ENCODE assay signal across 8 cellular contexts in the genomic region with DNA sequence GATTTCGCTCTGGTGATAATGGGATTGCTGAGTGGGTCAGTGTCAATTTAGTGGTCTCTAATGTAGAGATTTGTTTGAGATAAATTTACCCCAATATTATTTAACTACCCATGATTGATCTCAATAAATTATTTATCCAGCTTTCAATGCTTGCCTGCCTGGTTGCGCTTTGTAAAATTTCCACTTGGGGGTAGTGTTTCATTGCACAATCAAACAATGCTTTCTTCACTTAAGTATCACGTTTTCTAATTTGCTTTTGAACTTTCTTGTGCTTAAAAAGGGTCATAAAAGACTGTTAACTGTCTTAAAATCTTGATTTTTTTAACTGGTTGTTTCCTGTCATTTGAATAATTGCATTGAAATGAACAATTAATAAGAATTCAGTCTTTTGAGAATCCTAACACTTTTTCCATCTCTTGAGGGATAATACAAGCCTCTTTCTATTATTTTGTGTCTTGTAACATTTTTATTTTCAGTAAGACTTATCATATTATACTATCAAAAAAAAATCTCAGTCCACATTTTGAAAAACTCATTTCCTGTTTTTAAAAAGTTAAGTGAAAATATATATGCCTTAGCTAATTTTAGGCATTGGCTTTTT. TPM values are rescaled to one million over a fixed set of nuclear protein-coding genes. Genes with fewer than 3 reads are reported as not detected.
DNase-seq lines count a peak whose midpoint lies in the region; ATAC-seq, FAIRE-seq and TF ChIP-seq lines count a peak whose summit lies in the region.

No MANE protein-coding gene starts in this region.

- CTCF ChIA-PET in AG04449 (lab: Yijun Ruan, JAX) (interaction anchor here (0.7 to 2.5 kb wide), 8 partner anchors 9 to 1333 kb away, joined by 3 to 7 read pairs (median 4); no protein-coding TSS in a partner anchor), H1 (lab: Charles Lee; ENCODE audit: partially characterized antibody) (interaction anchor here (0.6 to 2.6 kb wide), 23 partner anchors 8 to 483 kb away, joined by 3 to 13 read pairs (median 3); a partner anchor contains a TSS)

- no peak overlapping the region for H3K56ac ChIP-seq in H1 (replicated peaks; ENCODE audit: insufficient read length, low read depth, low read length)

- WGBS in H1 (ENCODE audit: extremely low coverage in 1 of 2, insufficient coverage in 1 of 2, insufficient read length in 1 of 2, insufficient replicate concordance in 2 of 2, low coverage in 1 of 2, low lambda C conversion rate in 2 of 2, missing lambda C conversion rate in 1 of 2), 2 experiments, result 27% methylated on average over 3 of the region's 3 CpGs; no CpG with 5 or more reads in 1 of the 2 experiments

- H2BK20ac ChIP-seq in H1 (ENCODE audit: low read length), result no peak overlapping the region

- no peak for FAIRE-seq in H1 (lab: Jason Lieb, UNC)

- H4K8ac ChIP-seq in H1 (ENCODE audit: extremely low read depth, insufficient read depth, low read length), result no peak overlapping the region

- H3K4me3 ChIP-seq in AG04449 (ENCODE audit: low read depth, low read length) (no peak overlapping the region), H1 (ENCODE audit: extremely low read depth in 1 of 4, insufficient read depth in 2 of 4, low read depth in 3 of 4, low read length in 4 of 4) (peak overlapping the region in 1 of 4 experiments; percentile 42; a peak in 3 of 8 replicates), parathyroid adenoma (ENCODE audit: low read depth, low read length) (no peak overlapping the region)

- TF ChIP-seq CTCF in AG04449 (IDR thresholded peaks at IDR 0.05; ENCODE audit: insufficient read depth, low read length, missing control alignments), result peak; percentile 50
- peak; percentile 61 for TF ChIP-seq CTCF in GM10266 (IDR thresholded peaks at IDR 0.05; ENCODE audit: control insufficient read depth, insufficient read depth, low read depth, missing control alignments)
- TF ChIP-seq CTCF in H1 (IDR thresholded peaks at IDR 0.05; ENCODE audit: control extremely low read depth in 1 of 3, insufficient read depth in 1 of 3, low read depth in 1 of 3, low read length in 3 of 3), result peak in 2 of 3 experiments; percentile 39 to 53; a peak in 2 of 4 replicates
- peak; percentile 40 for TF ChIP-seq CTCF in parathyroid adenoma (IDR thresholded peaks at IDR 0.05)

- peaks cover 3 to 11% (median 7%) of the 10 kb centered on the region in 4 experiments; a peak in 6 of 7 replicates for H3K4me1 ChIP-seq in H1 (replicated peaks in 1 of 4; ENCODE audit: control insufficient read depth in 3 of 4, insufficient read depth in 4 of 4, low read length in 3 of 4)
- H3K4me1 ChIP-seq in parathyroid adenoma, result no peaks in the 10 kb centered on the region

- peaks cover 3% of the 10 kb centered on the region; the same call in 1 of the 2 replicates for H3K23me2 ChIP-seq in H1 (ENCODE audit: low read depth, low read length)

- peaks cover 0 to 8% of the 10 kb centered on the region in 2 experiments for H4K20me1 ChIP-seq in H1 (replicated peaks in 1 of 2; ENCODE audit: control insufficient read depth in 1 of 2, insufficient read depth in 2 of 2, low read length in 2 of 2)

- peaks cover 7% of the 10 kb centered on the region for H3K79me1 ChIP-seq in H1 (ENCODE audit: low read depth, low read length)

- no peak overlapping the region for H2BK15ac ChIP-seq in H1 (ENCODE audit: low read length)

- H2BK5ac ChIP-seq in H1 (ENCODE audit: low read depth, low read length), result no peak overlapping the region

- H3K27ac ChIP-seq in H1 (ENCODE audit: low read depth, low read length), result no peak overlapping the region
- H3K27ac ChIP-seq in parathyroid adenoma, result no peak overlapping the region

- peak; percentile 83 to 84 for TF ChIP-seq RAD21 in H1 (IDR thresholded peaks at IDR 0.05 in 1 of 2, conservative IDR thresholded peaks at IDR 0.05 in 1 of 2; ENCODE audit: low read depth in 2 of 2, low read length in 2 of 2)

- H3K18ac ChIP-seq in H1 (ENCODE audit: extremely low read depth, low read length), result no peak overlapping the region

- H3K4me2 ChIP-seq in H1 (ENCODE audit: insufficient read depth in 1 of 2, low read depth in 2 of 2, low read length in 2 of 2) (peak overlapping the region; percentile 42 to 61; a peak in 3 of 4 replicates), parathyroid adenoma (ENCODE audit: low read length) (no peak overlapping the region)

- POLR2A ChIA-PET in AG04449 (lab: Yijun Ruan, JAX), result no interaction called here
- POLR2A ChIA-PET in H1 (lab: Charles Lee; ENCODE audit: partially characterized antibody), result interaction anchor here (0.7 to 1.6 kb wide), 2 partner anchors 18 to 261 kb away, joined by 3 to 7 read pairs; a partner anchor contains a TSS

- DNase-seq in AG04449 (ENCODE audit: low read depth, low spot score), result no peak
- DNase-seq in GM10266 (ENCODE audit: extremely low spot score), result no peak
- peak; percentile 39 for DNase-seq in NCI-H748 (lab: John Stamatoyannopoulos, UW; ENCODE audit: unreplicated experiment)
- DNase-seq in H1 (ENCODE audit: low read depth in 1 of 2, low spot score in 2 of 2), result no peak
- DNase-seq in activated effector memory CD4-positive, alpha-beta T cell treated with anti-CD3 and anti-CD28 coated beads, Interleukin-2, amount 50 U/mL, for 16 hours, result no peak
- DNase-seq in DMS79 (lab: John Stamatoyannopoulos, UW), result no peak

- H3K23ac ChIP-seq in H1 (ENCODE audit: insufficient read length), result no peak overlapping the region

- no peak overlapping the region for H2BK12ac ChIP-seq in H1 (ENCODE audit: low read depth, low read length)

- no peak overlapping the region for H3K14ac ChIP-seq in H1 (ENCODE audit: insufficient read length)

- H2AK5ac ChIP-seq in H1 (ENCODE audit: low read depth, low read length), result no peak overlapping the region

- H3K79me2 ChIP-seq in H1 (ENCODE audit: control insufficient read depth in 1 of 2, insufficient read depth in 2 of 2, low read length in 2 of 2), result peaks cover 0 to 65% of the 10 kb centered on the region in 2 experiments; a peak in 3 of 4 replicates
- H3K79me2 ChIP-seq in parathyroid adenoma, result peaks cover 14% of the 10 kb centered on the region

- H2BK120ac ChIP-seq in H1 (replicated peaks; ENCODE audit: low read depth, low read length), result no peak overlapping the region

- no peak overlapping the region for H4K91ac ChIP-seq in H1 (replicated peaks; ENCODE audit: insufficient read length, low read length)

- H3K27me3 ChIP-seq in H1 (replicated peaks in 1 of 4; ENCODE audit: control insufficient read depth in 3 of 4, extremely low read depth in 1 of 4, insufficient read depth in 3 of 4, low read length in 3 of 4) (peaks cover 0 to 2% (median 0%) of the 10 kb centered on the region in 4 experiments; a peak in 1 of 7 replicates), parathyroid adenoma (ENCODE audit: control insufficient read depth, insufficient read depth, low read length) (no peaks in the 10 kb centered on the region)

- H3K9ac ChIP-seq in H1 (replicated peaks in 1 of 4; ENCODE audit: extremely low read depth in 1 of 4, low read depth in 3 of 4, low read length in 3 of 4), result no peak overlapping the region
- no peak overlapping the region for H3K9ac ChIP-seq in parathyroid adenoma

- no peak overlapping the region for H2AFZ ChIP-seq in H1 (ENCODE audit: low read length)
- H2AFZ ChIP-seq in parathyroid adenoma, result no peak overlapping the region

- peak; percentile 42 for ATAC-seq in HG02571 (IDR thresholded peaks at IDR 0.05; ENCODE audit: unreplicated experiment)

- H3K4ac ChIP-seq in H1 (replicated peaks; ENCODE audit: insufficient read length, low read depth, low read length), result no peak overlapping the region

- no peak for TF ChIP-seq POLR2A in H1 (IDR thresholded peaks at IDR 0.05; ENCODE audit: control extremely low read depth in 1 of 2, low read depth in 2 of 2, low read length in 2 of 2)

- H3K36me3 ChIP-seq in H1 (ENCODE audit: control insufficient read depth in 2 of 4, insufficient read depth in 4 of 4, low read length in 3 of 4), result peaks cover 0 to 30% (median 6%) of the 10 kb centered on the region in 4 experiments; a peak in 2 of 8 replicates
- no peaks in the 10 kb centered on the region for H3K36me3 ChIP-seq in parathyroid adenoma (ENCODE audit: control insufficient read depth, insufficient read depth, low read length)

- H4K5ac ChIP-seq in H1 (ENCODE audit: insufficient read length, low read depth, low read length), result no peak overlapping the region

- H3K9me3 ChIP-seq in H1 (ENCODE audit: insufficient read depth in 2 of 2, low read depth in 1 of 2, low read length in 1 of 2) (peaks cover 2 to 9% of the 10 kb centered on the region in 2 experiments; a peak in 2 of 4 replicates), parathyroid adenoma (ENCODE audit: control insufficient read depth, low read length) (no peaks in the 10 kb centered on the region)

- TF ChIP-seq EP300 in H1 (IDR thresholded peaks at IDR 0.05; ENCODE audit: borderline replicate concordance in 1 of 2, low read depth in 2 of 2, low read length in 2 of 2), result no peak

TF ChIP-seq in H1, 55 proteins besides CTCF, POLR2A, EP300 and RAD21 (continues in another document):
- no peak for TF ChIP-seq TAF7 (optimal IDR thresholded peaks at IDR 0.05; ENCODE audit: borderline replicate concordance, low read depth, low read length)
- no peak for TF ChIP-seq BCL11A (IDR thresholded peaks at IDR 0.05; ENCODE audit: low read depth in 2 of 2, low read length in 2 of 2)
- peak; percentile 83 for TF ChIP-seq CEBPB (IDR thresholded peaks at IDR 0.05; ENCODE audit: low read depth, low read length)
- no peak for TF ChIP-seq TBP (IDR thresholded peaks at IDR 0.05; ENCODE audit: low read depth, low read length)
- TF ChIP-seq KDM4A (IDR thresholded peaks at IDR 0.05; ENCODE audit: low read depth, low read length, severe bottlenecking), result no peak
- TF ChIP-seq ASH2L (IDR thresholded peaks at IDR 0.05; ENCODE audit: low read length), result peak; percentile 2
- no peak for TF ChIP-seq CTBP2 (IDR thresholded peaks at IDR 0.05; ENCODE audit: borderline replicate concordance, insufficient read depth, insufficient read length, low read length)
- TF ChIP-seq CBX5 (IDR thresholded peaks at IDR 0.05; ENCODE audit: low read depth, low read length), result no peak

RNA-seq across cellular contexts. Expression of a gene that starts 18.7 kb away (rescaled TPM):
- 360 and 369 TPM in 2 replicates for total RNA-seq in H1 (2021; fragmentation: NEBNext Ultra II Directional; extraction: Animal tissue kit (Norgen Biotek cat#: 25700))
- 209 and 305 TPM in 2 replicates for polyA plus RNA-seq in H1 (2011; rRNA removed)
- polyA plus RNA-seq in H1 (2011; cell fraction: cytosol; rRNA removed), result 324 TPM
- polyA plus RNA-seq in H1 (2011; cell fraction: nucleus; rRNA removed), result 194 TPM
- 418 to 601 TPM (median 461 TPM) in 4 replicates for polyA plus RNA-seq in H1 (2012, experiment 1 of 2)
- polyA plus RNA-seq in H1 (2012, experiment 2 of 2), result 51.1 TPM
- polyA plus RNA-seq in H1 (2013, experiment 1 of 2), result 269 TPM
- polyA plus RNA-seq in H1 (2013, experiment 2 of 2), result 281 TPM
- polyA minus RNA-seq in H1 (2011; rRNA and poly(A)+ RNA removed), result 608 and 793 TPM in 2 replicates
- polyA minus RNA-seq in H1 (2011; cell fraction: cytosol; rRNA and poly(A)+ RNA removed), result 194 TPM
- 250 TPM for polyA minus RNA-seq in H1 (2011; cell fraction: nucleus; rRNA and poly(A)+ RNA removed)
